13 cellular contexts compared by ENCODE assay signal in the genomic region with DNA sequence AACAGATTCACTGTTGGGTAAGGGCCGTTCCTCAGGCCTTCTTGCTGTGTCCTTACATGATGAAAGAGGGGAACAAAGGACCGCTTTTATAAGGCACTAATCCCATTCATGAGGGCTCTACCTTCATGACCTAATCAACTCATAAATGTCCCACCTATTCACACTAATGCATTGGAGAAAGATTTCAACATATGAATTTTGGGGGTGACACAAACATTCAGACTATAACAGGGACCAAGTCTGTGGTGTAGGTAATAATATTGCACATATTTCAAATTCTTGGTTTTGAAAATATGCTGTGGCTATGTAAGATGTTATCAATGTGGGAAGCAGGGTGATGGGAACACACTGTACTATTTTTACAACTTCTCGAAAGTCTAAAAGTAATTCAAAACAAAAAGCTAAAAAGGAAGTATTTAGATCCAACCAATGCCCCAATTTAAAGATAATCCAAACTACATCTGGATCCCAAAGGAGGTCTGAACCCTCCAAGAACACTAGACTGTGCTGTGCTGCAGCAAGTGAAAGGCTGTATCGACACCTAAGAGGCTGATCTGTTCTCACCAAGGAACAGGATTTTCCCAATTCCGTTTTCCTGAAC.
DNase-seq lines count a peak whose midpoint lies in the region; ATAC-seq and TF ChIP-seq lines count a peak whose summit lies in the region.
"Had no signal": no experiment of that assay in that cellular context is flagged by ENCODE, and none has a peak within 500 bp of the region (broad histone marks: within the 10 kb centered on the region; RNA-seq: fewer than 3 reads in every experiment).

No MANE protein-coding gene starts in this region.

- in situ Hi-C loops in HAP-1 (cut with MboI; ENCODE audit: low sequenced_read_pairs), result no loop called here

- no peak overlapping the region for H3K9ac ChIP-seq in fibroblast of lung (ENCODE audit: insufficient read depth, low read length)

- no peak overlapping the region for H2AFZ ChIP-seq in fibroblast of lung (ENCODE audit: low read length)

- H3K9me3 ChIP-seq in HAP-1, result no peaks in the 10 kb centered on the region
- H3K9me3 ChIP-seq in SJSA1 (replicated peaks), result no peaks in the 10 kb centered on the region; the same call in 1 of the 2 replicates
- no peaks in the 10 kb centered on the region for H3K9me3 ChIP-seq in fibroblast of lung (ENCODE audit: control insufficient read depth, insufficient read depth, low read depth, low read length)
- no peaks in the 10 kb centered on the region for H3K9me3 ChIP-seq in left lung
- H3K9me3 ChIP-seq: testis had no signal

- DNase-seq in HAP-1 (ENCODE audit: low spot score in 2 of 2) (peak; percentile 36 to 65), SJSA1 (ENCODE audit: low read depth in 1 of 2, low spot score in 2 of 2) (peak in 1 of 2 experiments; percentile 8), fibroblast of lung (ENCODE audit: low read depth in 2 of 2) (peak; percentile 31 to 81), retinal pigment epithelial cell (ENCODE audit: low read depth) (peak; percentile 88), retina (no peak), NCI-H2196 (lab: John Stamatoyannopoulos, UW; ENCODE audit: unreplicated experiment) (no peak), left lung (no peak), RPMI8226 (no peak)
- DNase-seq: DMS79 treated with DMSO at 0.1 percent for 48 hours; stimulated activated CD4-positive, alpha-beta T cell treated with anti-CD3 and anti-CD28 coated beads, Interleukin-15, amount 100 ng/mL, for 24 hours; testis had no signal

- H3K36me3 ChIP-seq in HAP-1 (replicated peaks) (no peaks in the 10 kb centered on the region), SJSA1 (no peaks in the 10 kb centered on the region), fibroblast of lung (ENCODE audit: control insufficient read depth, insufficient read depth, low read length) (no peaks in the 10 kb centered on the region), left lung (no peaks in the 10 kb centered on the region)

- H4K20me1 ChIP-seq in fibroblast of lung (ENCODE audit: control insufficient read depth, extremely low read depth, insufficient read depth, low read length), result no peaks in the 10 kb centered on the region

- TF ChIP-seq CTCF in fibroblast of lung (conservative IDR thresholded peaks at IDR 0.05 in 1 of 2, IDR thresholded peaks at IDR 0.05 in 1 of 2; ENCODE audit: low read depth in 1 of 2, low read length in 2 of 2) (no peak), retinal pigment epithelial cell (conservative IDR thresholded peaks at IDR 0.05; ENCODE audit: low read depth, low read length) (no peak), left lung (IDR thresholded peaks at IDR 0.05) (no peak)

- no peak for ATAC-seq in left lung
- ATAC-seq: WTC11 had no signal

- H3K4me3 ChIP-seq in HAP-1, result no peak overlapping the region
- no peak overlapping the region for H3K4me3 ChIP-seq in SJSA1
- no peak overlapping the region for H3K4me3 ChIP-seq in fibroblast of lung (replicated peaks in 1 of 4; ENCODE audit: control extremely low read depth in 1 of 4, insufficient read depth in 1 of 4, low read depth in 3 of 4, low read length in 4 of 4)
- peak overlapping the region; percentile 12 for H3K4me3 ChIP-seq in retinal pigment epithelial cell (ENCODE audit: low read length)
- no peak overlapping the region for H3K4me3 ChIP-seq in left lung
- H3K4me3 ChIP-seq: testis had no signal

- H3K27me3 ChIP-seq in HAP-1 (ENCODE audit: low read depth), result no peaks in the 10 kb centered on the region
- H3K27me3 ChIP-seq in SJSA1 (replicated peaks), result no peaks in the 10 kb centered on the region
- no peaks in the 10 kb centered on the region for H3K27me3 ChIP-seq in fibroblast of lung (ENCODE audit: control insufficient read depth, insufficient read depth, low read length)
- H3K27me3 ChIP-seq in left lung, result no peaks in the 10 kb centered on the region
- H3K27me3 ChIP-seq: testis had no signal

- H3K4me2 ChIP-seq in fibroblast of lung (ENCODE audit: extremely low read depth, insufficient read depth, low read length), result no peak overlapping the region

- H3K27ac ChIP-seq in SJSA1 (peak overlapping the region; percentile 23; the same call in 1 of the 2 replicates), fibroblast of lung (ENCODE audit: insufficient read depth, low read length) (no peak overlapping the region), left lung (no peak overlapping the region)
- H3K27ac ChIP-seq: C4-2B, testis had no signal

- H3K4me1 ChIP-seq in HAP-1 (peaks cover 10% of the 10 kb centered on the region), SJSA1 (replicated peaks) (peaks cover 18% of the 10 kb centered on the region), fibroblast of lung (ENCODE audit: control insufficient read depth, extremely low read depth, insufficient read depth, low read length) (no peaks in the 10 kb centered on the region), left lung (no peaks in the 10 kb centered on the region)
- H3K4me1 ChIP-seq: testis had no signal

- intact Hi-C loops in left lung (cut with DNase I), result no loop called here

- no peaks in the 10 kb centered on the region for H3K79me2 ChIP-seq in fibroblast of lung (ENCODE audit: control insufficient read depth, insufficient read depth, low read length)

Comparison
In these comparisons a context has a peak if more than half of its experiments do, and no peak if none do; other contexts are left out.
1. DNase-seq: peak in HAP-1 (2 of 2), fibroblast of lung (2 of 2) and retinal pigment epithelial cell (single experiment); none in retina (single experiment), NCI-H2196 (single experiment), left lung (0 of 2) and RPMI8226 (single experiment).